In genomic region chr15:83248151-83248851, GRCh38 we compare ENCODE assay signal across 8 cellular contexts. TPM values are rescaled to one million over a fixed set of nuclear protein-coding genes. Genes with fewer than 3 reads are reported as not detected.
DNase-seq lines count a peak whose midpoint lies in the region; ATAC-seq, FAIRE-seq and TF ChIP-seq lines count a peak whose summit lies in the region.

No MANE protein-coding gene starts in this region.

- POLR2A ChIA-PET in HEK293 (lab: Yijun Ruan, JAX) = no interaction called here

- DNase-seq in NCI-H446 (lab: John Stamatoyannopoulos, UW) (peak; percentile 40 to 73), NCI-H446 treated with DMSO at 0.1 percent for 48 hours (lab: John Stamatoyannopoulos, UW) (no peak), NCI-H82 (lab: John Stamatoyannopoulos, UW) (peak; percentile 89), bronchial epithelial cell (ENCODE audit: low read depth) (peak; percentile 69), kidney glomerular epithelial cell (lab: John Stamatoyannopoulos, UW) (peak; percentile 60), suprapubic skin (ENCODE audit: low spot score in 2 of 2) (no peak)

- no peak overlapping the region for H3K27ac ChIP-seq in HEK293 (ENCODE audit: extremely low read depth, low read depth, low read length)
- no peak overlapping the region for H3K27ac ChIP-seq in suprapubic skin

- no peak for TF ChIP-seq EP300 in suprapubic skin (IDR thresholded peaks at IDR 0.05)

- H3K9me3 ChIP-seq in HEK293 (ENCODE audit: control insufficient read depth, insufficient read depth, low read depth, low read length) = no peaks in the 10 kb centered on the region
- H3K9me3 ChIP-seq in suprapubic skin = no peaks in the 10 kb centered on the region

- no peak for FAIRE-seq in bronchial epithelial cell (lab: Jason Lieb, UNC)

- WGBS in suprapubic skin = 22% methylated on average over 9 of the region's 10 CpGs

- CTCF ChIA-PET in HEK293 (lab: Yijun Ruan, JAX) = interaction anchor here (0.6 to 10.3 kb wide), 74 partner anchors 10 to 821 kb away, joined by 3 to 323 read pairs (median 4); partner anchors contain the start of gene SH3GL3

- H3K4me3 ChIP-seq in HEK293 (ENCODE audit: low read depth, low read length) (no peak overlapping the region), bronchial epithelial cell (ENCODE audit: low read depth, low read length) (no peak overlapping the region), suprapubic skin (no peak overlapping the region)

- TF ChIP-seq POLR2A in suprapubic skin (IDR thresholded peaks at IDR 0.05) = no peak

- ATAC-seq in HG02798 (IDR thresholded peaks at IDR 0.05; ENCODE audit: poor library complexity, unreplicated experiment) = no peak

- H3K27me3 ChIP-seq in bronchial epithelial cell (ENCODE audit: control insufficient read depth, insufficient read depth, low read length) = peaks cover 7% of the 10 kb centered on the region
- peaks cover 33% of the 10 kb centered on the region for H3K27me3 ChIP-seq in suprapubic skin

- TF ChIP-seq CTCF in HEK293 (tag by site-specific recombination; IDR thresholded peaks at IDR 0.05) (peak; percentile 45), bronchial epithelial cell (IDR thresholded peaks at IDR 0.05; ENCODE audit: insufficient read depth, low read length, severe bottlenecking) (peak; percentile 69), suprapubic skin (IDR thresholded peaks at IDR 0.05) (peak; percentile 76 to 81)

- H3K36me3 ChIP-seq in HEK293 (ENCODE audit: control insufficient read depth in 2 of 2, insufficient read depth in 1 of 2, low read length in 2 of 2) (no peaks in the 10 kb centered on the region), bronchial epithelial cell (ENCODE audit: control insufficient read depth, insufficient read depth, low read length) (no peaks in the 10 kb centered on the region), suprapubic skin (no peaks in the 10 kb centered on the region)

- H3K4me1 ChIP-seq in HEK293 (ENCODE audit: control insufficient read depth, insufficient read depth, low read length) = no peaks in the 10 kb centered on the region
- peaks cover 7% of the 10 kb centered on the region for H3K4me1 ChIP-seq in suprapubic skin

TF ChIP-seq in HEK293, 187 proteins besides CTCF, POLR2A, EP300 and RAD21:
- TF ChIP-seq ZNF362 (tag by site-specific recombination; IDR thresholded peaks at IDR 0.05) (peak; percentile 77; the same call in 1 of the 2 replicates), ZNF654 (tag by site-specific recombination; IDR thresholded peaks at IDR 0.05; ENCODE audit: low read depth) (peak; percentile 88), ZNF660 (tag by site-specific recombination; IDR thresholded peaks at IDR 0.05) (no peak), ZNF324 (tag by site-specific recombination; IDR thresholded peaks at IDR 0.05) (no peak), ZNF791 (tag by site-specific recombination; IDR thresholded peaks at IDR 0.05) (no peak)

RNA-seq across cellular contexts. Expression of gene BNC1, which starts 36.2 kb away (rescaled TPM):
- total RNA-seq in bronchial epithelial cell (37.6 and 74.2 TPM in 2 replicates), suprapubic skin (10 to 100 TPM; 28.3 to 72.4 (median 48.8) TPM)

RNA-seq across cellular contexts. Expression of gene HDGFL3, which starts 40.7 kb away (rescaled TPM):
- total RNA-seq in bronchial epithelial cell = 28.7 and 39.8 TPM in 2 replicates
- total RNA-seq in suprapubic skin = 10 to 100 TPM in 1 of 4 donors, 1 to 10 TPM in 3; 3.7 to 11.3 (median 6.0) TPM

Comparison
In these comparisons a context has a peak if more than half of its experiments do, and no peak if none do; other contexts are left out.
1. DNase-seq: peak in NCI-H446 (2 of 2), NCI-H82 (single experiment), bronchial epithelial cell (single experiment) and kidney glomerular epithelial cell (single experiment); none in NCI-H446 treated with DMSO at 0.1 percent for 48 hours (single experiment) and suprapubic skin (0 of 2).
2. Peak in every context shown above with its lines, with median percentiles within 50 percentile points of each other: CTCF ChIP-seq.